In genomic region chr1:8137406-8138244, GRCh38 we compare ENCODE assay signal across 10 cellular contexts.
DNase-seq lines count a peak whose midpoint lies in the region; ATAC-seq and TF ChIP-seq lines count a peak whose summit lies in the region.
"Had no signal": no experiment of that assay in that cellular context is flagged by ENCODE, and none has a peak within 500 bp of the region (broad histone marks: within the 10 kb centered on the region; RNA-seq: fewer than 3 reads in every experiment).

No MANE protein-coding gene starts in this region.

- H3K4me1 ChIP-seq in esophagus muscularis mucosa = peaks cover 40 to 75% (median 71%) of the 10 kb centered on the region in 4 donors

- no peak for TF ChIP-seq POLR2A in esophagus muscularis mucosa (IDR thresholded peaks at IDR 0.05; ENCODE audit: low read depth)

- H3K36me3 ChIP-seq in esophagus muscularis mucosa = no peaks in the 10 kb centered on the region

- H3K27me3 ChIP-seq in AG04450 (ENCODE audit: control insufficient read depth, insufficient read depth, low read length) = no peaks in the 10 kb centered on the region
- H3K27me3 ChIP-seq in esophagus muscularis mucosa = no peaks in the 10 kb centered on the region

- intact Hi-C loops in esophagus muscularis mucosa (cut with DNase I) = no loop called here

- no peak for TF ChIP-seq EP300 in esophagus muscularis mucosa (IDR thresholded peaks at IDR 0.05)

- H3K27ac ChIP-seq in AG04450 (ENCODE audit: low read depth, low read length) = peak overlapping the region; percentile 89
- H3K27ac ChIP-seq in esophagus muscularis mucosa (replicated peaks in 1 of 4) = peak overlapping the region; percentile 92 to 96 (median 95)

- TF ChIP-seq CTCF in AG04450 (IDR thresholded peaks at IDR 0.05; ENCODE audit: low read depth, low read length) (no peak), esophagus muscularis mucosa (IDR thresholded peaks at IDR 0.05) (no peak)

- 33% methylated on average over 14 of the region's 14 CpGs for WGBS in esophagus muscularis mucosa

- no peak for ATAC-seq in HG02763 (IDR thresholded peaks at IDR 0.05; ENCODE audit: unreplicated experiment)
- no peak for ATAC-seq in GM19035 (IDR thresholded peaks at IDR 0.05; ENCODE audit: unreplicated experiment)

- peak overlapping the region; percentile 41 for H3K4me3 ChIP-seq in AG04450 (ENCODE audit: low read depth, low read length)
- peak overlapping the region in 2 of 4 donors; percentile 2 to 24 for H3K4me3 ChIP-seq in esophagus muscularis mucosa

- DNase-seq in AG04450 (ENCODE audit: low read depth, low spot score) (peak; percentile 92), RPMI7951 (ENCODE audit: low read depth) (peak; percentile 100), esophagus muscularis mucosa (ENCODE audit: extremely low spot score) (no peak), non-pigmented ciliary epithelial cell (ENCODE audit: low read depth) (peak; percentile 92), NCI-H2196 (lab: John Stamatoyannopoulos, UW; ENCODE audit: unreplicated experiment) (no peak), putamen (ENCODE audit: low spot score) (no peak)
- DNase-seq: CD8-positive, alpha-beta memory T cell; NCI-H2081 had no signal

- CTCF ChIA-PET in AG04450 (lab: Charles Lee) = interaction anchor here (1.0 to 2.2 kb wide), 2 partner anchors 106 to 177 kb away, joined by 3 to 8 read pairs; no protein-coding TSS in a partner anchor

- POLR2A ChIA-PET in AG04450 (lab: Yijun Ruan, JAX) = interaction anchor here (0.6 to 1.8 kb wide), 11 partner anchors 17 to 211 kb away, joined by 3 to 10 read pairs (median 5); no protein-coding TSS in a partner anchor

- H3K9me3 ChIP-seq in AG04450 (ENCODE audit: control insufficient read depth, insufficient read depth, low read length) (no peaks in the 10 kb centered on the region; the same call in 1 of the 2 replicates), esophagus muscularis mucosa (no peaks in the 10 kb centered on the region)

Comparison
In these comparisons a context has a peak if more than half of its experiments do, and no peak if none do; other contexts are left out.
1. DNase-seq: peak in AG04450 (single experiment), RPMI7951 (single experiment) and non-pigmented ciliary epithelial cell (single experiment); none in esophagus muscularis mucosa (single experiment), NCI-H2196 (single experiment) and putamen (single experiment).